9 cellular contexts compared by ENCODE assay signal in genomic region chr11:309979-310572, GRCh38. TPM values are rescaled to one million over a fixed set of nuclear protein-coding genes. Genes with fewer than 3 reads are reported as not detected.
DNase-seq lines count a peak whose midpoint lies in the region; ATAC-seq and TF ChIP-seq lines count a peak whose summit lies in the region.
"Not testable (repeated sequence)": the region's sequence is repeated elsewhere in the genome, so short reads cannot be mapped to it uniquely, and the experiment has no call there.
"Had no signal": no experiment of that assay in that cellular context is flagged by ENCODE, and none has a peak within 500 bp of the region (broad histone marks: within the 10 kb centered on the region; RNA-seq: fewer than 3 reads in every experiment).

No MANE protein-coding gene starts in this region.

- TF ChIP-seq CTCF in tibial nerve (IDR thresholded peaks at IDR 0.05) = peak in 1 of 5 experiments; percentile 10

- H3K27me3 Mint-ChIP-seq in activated T-cell treated with anti-CD3 and anti-CD28 coated beads, Interleukin-2, amount 50 U/mL, for 24 hours; central memory CD8-positive, alpha-beta T cell; memory B cell: not testable (repeated sequence)

- H3K4me3 Mint-ChIP-seq in activated T-cell treated with anti-CD3 and anti-CD28 coated beads, Interleukin-2, amount 50 U/mL, for 24 hours = peak overlapping the region; percentile 91
- H3K4me3 Mint-ChIP-seq in central memory CD8-positive, alpha-beta T cell = peak overlapping the region; percentile 85
- H3K4me3 Mint-ChIP-seq in memory B cell = peak overlapping the region; percentile 93

- intact Hi-C loops in posterior vena cava (cut with DNase I) = loop anchor here (5.0 kb wide), 1 partner anchor 47 kb away; no protein-coding TSS in a partner anchor

- DNase-seq in EH (ENCODE audit: low read depth) (peak; percentile 44), glomerular visceral epithelial cell (ENCODE audit: extremely low spot score) (peak; percentile 17), posterior vena cava (ENCODE audit: low spot score) (peak; percentile 79)
- not testable (repeated sequence) for DNase-seq in NT2/D1 (ENCODE audit: low read depth, low spot score); activated T-cell treated with anti-CD3 and anti-CD28 coated beads, Interleukin-2, amount 50 U/mL, for 24 hours; central memory CD8-positive, alpha-beta T cell (ENCODE audit: low spot score in 2 of 2); memory B cell (ENCODE audit: low spot score in 2 of 2); tibial nerve (ENCODE audit: low spot score in 2 of 2)

- H3K4me1 Mint-ChIP-seq in activated T-cell treated with anti-CD3 and anti-CD28 coated beads, Interleukin-2, amount 50 U/mL, for 24 hours (ENCODE audit: low read depth) = peaks cover 57% of the 10 kb centered on the region
- peaks cover 62% of the 10 kb centered on the region for H3K4me1 Mint-ChIP-seq in central memory CD8-positive, alpha-beta T cell
- H3K4me1 Mint-ChIP-seq in memory B cell = peaks cover 30% of the 10 kb centered on the region

- H3K9me3 Mint-ChIP-seq in activated T-cell treated with anti-CD3 and anti-CD28 coated beads, Interleukin-2, amount 50 U/mL, for 24 hours; central memory CD8-positive, alpha-beta T cell; memory B cell: not testable (repeated sequence)

- peaks cover 39% of the 10 kb centered on the region for H3K36me3 Mint-ChIP-seq in activated T-cell treated with anti-CD3 and anti-CD28 coated beads, Interleukin-2, amount 50 U/mL, for 24 hours (ENCODE audit: low read depth)
- H3K36me3 Mint-ChIP-seq in central memory CD8-positive, alpha-beta T cell (ENCODE audit: insufficient read depth) = peaks cover 39% of the 10 kb centered on the region
- not testable (repeated sequence) for H3K36me3 Mint-ChIP-seq in memory B cell

- H3K9me3 ChIP-seq in NT2/D1 (ENCODE audit: insufficient read depth, low read length); tibial nerve: not testable (repeated sequence)

- 0 to 3% methylated on average over 2 to 6 of the region's 18 CpGs for WGBS in tibial nerve, 2 donors

- H3K4me3 ChIP-seq in NT2/D1 (ENCODE audit: insufficient read length, low read depth) = not testable (repeated sequence)
- peak overlapping the region; percentile 33 to 58 (median 48) for H3K4me3 ChIP-seq in tibial nerve

- peak overlapping the region; percentile 73 to 94 (median 87) for H3K27ac ChIP-seq in tibial nerve

- ATAC-seq in central memory CD8-positive, alpha-beta T cell (replicated peaks; ENCODE audit: extremely low read depth, poor library complexity, severe bottlenecking); memory B cell (ENCODE audit: low read depth): not testable (repeated sequence)

- H3K4me1 ChIP-seq in NT2/D1 (ENCODE audit: insufficient read depth, insufficient read length) = peaks cover 23% of the 10 kb centered on the region
- H3K4me1 ChIP-seq in tibial nerve = peaks cover 0 to 64% (median 39%) of the 10 kb centered on the region in 4 donors

- H3K27ac Mint-ChIP-seq in activated T-cell treated with anti-CD3 and anti-CD28 coated beads, Interleukin-2, amount 50 U/mL, for 24 hours = peak overlapping the region; percentile 96
- peak overlapping the region; percentile 93 for H3K27ac Mint-ChIP-seq in central memory CD8-positive, alpha-beta T cell (ENCODE audit: low read depth)
- peak overlapping the region; percentile 91 for H3K27ac Mint-ChIP-seq in memory B cell

- H3K9ac ChIP-seq in NT2/D1 (ENCODE audit: insufficient read length, low read depth) = peak overlapping the region; percentile 72

- not testable (repeated sequence) for H3K27me3 ChIP-seq in NT2/D1 (ENCODE audit: insufficient read depth, insufficient read length); tibial nerve

- TF ChIP-seq POLR2A in tibial nerve (IDR thresholded peaks at IDR 0.05) = not testable (repeated sequence)

- peak in 1 of 2 donors; percentile 48 for TF ChIP-seq EP300 in tibial nerve (IDR thresholded peaks at IDR 0.05)

- H3K36me3 ChIP-seq in NT2/D1 (ENCODE audit: insufficient read depth, insufficient read length, low read length); tibial nerve: not testable (repeated sequence)

RNA-seq across cellular contexts. Expression of gene IFITM2, which starts 2.5 kb away (rescaled TPM):
- total RNA-seq in posterior vena cava (100 to 1,000 TPM; 647 to 724 TPM), tibial nerve (100 to 1,000 TPM; 258 to 624 (median 292) TPM)

RNA-seq across cellular contexts. Expression of gene IFITM1, which starts 3.8 kb away (rescaled TPM):
- total RNA-seq in posterior vena cava (100 to 1,000 TPM; 205 to 275 TPM), tibial nerve (100 to 1,000 TPM; 216 to 431 (median 256) TPM)

RNA-seq across cellular contexts. Expression of gene IFITM3, which starts 10.6 kb away (rescaled TPM):
- total RNA-seq in posterior vena cava = 1,000 to 10,000 TPM; 1,080 to 1,276 TPM
- 100 to 1,000 TPM; 258 to 816 (median 325) TPM for total RNA-seq in tibial nerve

RNA-seq across cellular contexts. Expression of gene IFITM5, which starts 10.8 kb away (rescaled TPM):
- not detected for total RNA-seq in posterior vena cava
- not detected for total RNA-seq in tibial nerve
- total RNA-seq: cerebellum had no signal

RNA-seq across cellular contexts. Expression of gene PGGHG, which starts 21.1 kb away (rescaled TPM):
- total RNA-seq in posterior vena cava = 10 to 100 TPM; 18.8 to 20.7 TPM
- total RNA-seq in tibial nerve = 100 to 1,000 TPM in 1 of 4 donors, 10 to 100 TPM in 3; 43.7 to 166 (median 55.6) TPM
